8 cellular contexts compared by ENCODE assay signal in the genomic region with DNA sequence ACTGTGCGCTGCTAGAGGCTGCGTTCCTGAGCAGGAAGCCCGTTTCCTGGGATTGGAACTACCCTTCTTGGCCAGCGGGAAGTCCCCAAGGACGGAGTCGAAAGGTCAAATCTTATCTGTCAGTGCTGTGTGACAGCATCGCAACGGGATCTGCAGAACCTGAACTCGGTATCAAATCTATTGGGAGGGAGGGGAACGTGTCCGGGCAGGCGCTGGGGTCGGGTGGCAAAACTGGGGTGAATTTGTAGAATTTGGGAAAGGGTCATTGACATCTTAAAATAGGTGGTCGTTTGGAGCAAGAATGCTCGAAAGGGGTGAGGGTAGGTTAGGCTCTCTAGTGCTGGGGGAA. TPM values are rescaled to one million over a fixed set of nuclear protein-coding genes. Genes with fewer than 3 reads are reported as not detected.
DNase-seq lines count a peak whose midpoint lies in the region; TF ChIP-seq lines count a peak whose summit lies in the region.

No MANE protein-coding gene starts in this region.

- peaks cover 7% of the 10 kb centered on the region for H3K27me3 Mint-ChIP-seq in HFFc6 (ENCODE audit: insufficient read depth)
- H3K27me3 Mint-ChIP-seq in brain, result peaks cover 19% of the 10 kb centered on the region

- H3K9me3 Mint-ChIP-seq in HFFc6 (peaks cover 4% of the 10 kb centered on the region; the same call in 1 of the 2 replicates), brain (no peaks in the 10 kb centered on the region)

- DNase-seq in HFFc6, result no peak
- DNase-seq in T-helper 9 cell, result no peak
- no peak for DNase-seq in HCEC 1CT
- no peak for DNase-seq in stimulated activated CD4-positive, alpha-beta T cell treated with anti-CD3 and anti-CD28 coated beads, Interleukin-1b, Interleukin-23, amount 100 ng/mL, for 48 hours
- DNase-seq in amygdala (lab: John Stamatoyannopoulos, UW), result no peak

- no peaks in the 10 kb centered on the region for H3K27me3 ChIP-seq in mononuclear cell (ENCODE audit: insufficient read depth, low read length)

- H3K4me1 ChIP-seq in mononuclear cell (ENCODE audit: insufficient read depth, low read length), result peaks cover 23% of the 10 kb centered on the region

- H3K9me3 ChIP-seq in mononuclear cell (ENCODE audit: low read depth, low read length), result no peaks in the 10 kb centered on the region

- peak overlapping the region; percentile 100 for H3K4me3 Mint-ChIP-seq in HFFc6
- peak overlapping the region; percentile 99 to 100 (median 100) for H3K4me3 Mint-ChIP-seq in brain

- H3K4me1 Mint-ChIP-seq in HFFc6 (ENCODE audit: low read depth) (peaks cover 50% of the 10 kb centered on the region), brain (peaks cover 83% of the 10 kb centered on the region)

- no peak for TF ChIP-seq CTCF in 22Rv1 (IDR thresholded peaks at IDR 0.05)
- no peak for TF ChIP-seq CTCF in HFFc6 (IDR thresholded peaks at IDR 0.05)
- no peak for TF ChIP-seq CTCF in brain (conservative IDR thresholded peaks at IDR 0.05)

- peak overlapping the region; percentile 99 for H3K27ac Mint-ChIP-seq in HFFc6
- peak overlapping the region; percentile 99 to 100 (median 99) for H3K27ac Mint-ChIP-seq in brain

- H3K27ac ChIP-seq in 22Rv1, result peak overlapping the region; percentile 89; the same call in 1 of the 2 replicates

- H3K4me3 ChIP-seq in mononuclear cell (ENCODE audit: low read length), result peak overlapping the region; percentile 90

- peaks cover 29% of the 10 kb centered on the region for H3K36me3 Mint-ChIP-seq in HFFc6 (ENCODE audit: low read depth)
- H3K36me3 Mint-ChIP-seq in brain, result peaks cover 4% of the 10 kb centered on the region

RNA-seq across cellular contexts. Expression of a gene that starts 0.7 kb away (rescaled TPM):
- 100 to 1,000 TPM; 231 to 263 (median 249) TPM for total RNA-seq in HFFc6 (2021; fragmentation: NEBNext Ultra II Directional; extraction: Animal tissue kit (Norgen Biotek cat#: 25700))
- polyA plus RNA-seq in brain (ENCODE audit: insufficient read depth, low read depth, low replicate concordance), result 150 TPM
- total RNA-seq in mononuclear cell, result 63.4 TPM

RNA-seq across cellular contexts. Expression of a gene that starts 16.8 kb away (rescaled TPM):
- not detected for total RNA-seq in HFFc6 (2021; fragmentation: NEBNext Ultra II Directional; extraction: Animal tissue kit (Norgen Biotek cat#: 25700))
- polyA plus RNA-seq in brain (ENCODE audit: insufficient read depth, low read depth, low replicate concordance), result not detected
- 0.10 TPM for total RNA-seq in mononuclear cell

RNA-seq across cellular contexts. Expression of a gene that starts 46.0 kb away (rescaled TPM):
- 1 to 10 TPM in 4 of 6 experiments, under 1 TPM in 2; 0.61 to 2.8 (median 1.5) TPM for total RNA-seq in HFFc6 (2021; fragmentation: NEBNext Ultra II Directional; extraction: Animal tissue kit (Norgen Biotek cat#: 25700))
- 3.5 TPM for polyA plus RNA-seq in brain (ENCODE audit: insufficient read depth, low read depth, low replicate concordance)
- total RNA-seq in mononuclear cell, result 184 TPM

Comparison
In these comparisons a context has a peak if more than half of its experiments do, and no peak if none do; other contexts are left out.
1. RNA of a gene that starts 46.0 kb away (total RNA-seq): 184 TPM in mononuclear cell (single experiment); 0.61 to 2.8 TPM in HFFc6; every median in the first group is over 10 times any median in the second.